Comparison of ENCODE assay signal across 1 cellular context in genomic region chr10:62050627-62050924, GRCh38.
TF ChIP-seq lines count a peak whose summit lies in the region.

No MANE protein-coding gene starts in this region.

TF ChIP-seq in HEK293, 187 proteins besides CTCF, POLR2A, EP300 and RAD21 (continued from another document):
- TF ChIP-seq PRDM10 (tag by site-specific recombination; IDR thresholded peaks at IDR 0.05) (no peak), ZNF202 (tag by site-specific recombination; IDR thresholded peaks at IDR 0.05; ENCODE audit: borderline replicate concordance) (no peak), ZBTB21 (tag by site-specific recombination; IDR thresholded peaks at IDR 0.05) (no peak), ZNF623 (tag by site-specific recombination; IDR thresholded peaks at IDR 0.05) (no peak), ZNF792 (tag by site-specific recombination; IDR thresholded peaks at IDR 0.05) (no peak)
